ENCODE assay signal across 18 cellular contexts in the genomic region with DNA sequence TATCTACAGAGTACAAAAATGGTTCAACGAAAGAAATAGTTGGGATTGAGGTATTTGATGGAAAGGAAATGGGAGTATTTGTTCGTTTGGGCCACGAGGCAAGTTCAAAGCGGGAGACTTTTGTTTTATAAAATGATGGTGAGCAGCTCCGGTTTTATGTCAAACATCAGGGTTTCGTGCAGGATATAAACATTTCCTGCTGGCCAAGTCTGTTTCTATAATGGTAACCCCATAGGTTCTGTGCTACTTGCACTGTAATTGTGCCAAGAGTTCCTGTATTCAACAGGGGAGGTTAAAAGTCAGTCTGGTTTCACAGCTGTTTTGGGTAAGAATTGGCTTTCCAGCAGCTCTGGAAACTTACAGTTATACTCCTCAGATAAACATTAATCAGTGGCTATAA.
DNase-seq lines count a peak whose midpoint lies in the region.
"Had no signal": no experiment of that assay in that cellular context is flagged by ENCODE, and none has a peak within 500 bp of the region (broad histone marks: within the 10 kb centered on the region; RNA-seq: fewer than 3 reads in every experiment).

No MANE protein-coding gene starts in this region.

- H4K20me1 ChIP-seq in BLaER1 (no peaks in the 10 kb centered on the region), GM23248 (ENCODE audit: insufficient read depth) (no peaks in the 10 kb centered on the region)

- no peak overlapping the region for H3K4ac ChIP-seq in neuronal stem cell (ENCODE audit: low read length)

- H4K8ac ChIP-seq in neuronal stem cell (ENCODE audit: low read depth, low read length), result no peak overlapping the region

- H3K14ac ChIP-seq in neuronal stem cell (ENCODE audit: low read length), result no peak overlapping the region

- H3K27me3 ChIP-seq in BLaER1, result no peaks in the 10 kb centered on the region
- no peaks in the 10 kb centered on the region for H3K27me3 ChIP-seq in neuronal stem cell (ENCODE audit: control insufficient read depth in 3 of 3, insufficient read depth in 3 of 3, low read depth in 1 of 3, low read length in 3 of 3)
- H3K27me3 ChIP-seq in GM23248 (replicated peaks; ENCODE audit: insufficient read depth), result no peaks in the 10 kb centered on the region

- H3K4me3 ChIP-seq in BLaER1, result peak overlapping the region; percentile 62
- H3K4me3 ChIP-seq in neuronal stem cell (ENCODE audit: low read length in 2 of 2), result no peak overlapping the region
- no peak overlapping the region for H3K4me3 ChIP-seq in GM23248

- H3K4me2 ChIP-seq in BLaER1, result peak overlapping the region; percentile 92
- no peak overlapping the region for H3K4me2 ChIP-seq in neuronal stem cell (ENCODE audit: insufficient read depth, low read length, poor library complexity, severe bottlenecking)
- no peak overlapping the region for H3K4me2 ChIP-seq in GM23248 (ENCODE audit: unreplicated experiment)
- H3K4me2 ChIP-seq: SK-N-SH had no signal

- no peaks in the 10 kb centered on the region for H3K79me1 ChIP-seq in neuronal stem cell (ENCODE audit: low read depth, low read length)

- H3K23ac ChIP-seq in neuronal stem cell (ENCODE audit: low read depth, low read length, poor library complexity), result no peak overlapping the region

- 100% methylated on average over 4 of the region's 6 CpGs; no CpG with 5 or more reads in 1 of the 2 donors for WGBS in neuronal stem cell (ENCODE audit: extremely low coverage in 2 of 2, insufficient read length in 2 of 2, insufficient replicate concordance in 1 of 2), 2 donors
- 6 to 13% methylated on average over 6 of the region's 6 CpGs for WGBS in GM23248 (ENCODE audit: low coverage in 1 of 2, low lambda C conversion rate in 2 of 2, missing lambda C conversion rate in 2 of 2), 2 experiments

- H3K4me1 ChIP-seq in BLaER1 (peaks cover 92% of the 10 kb centered on the region), neuronal stem cell (ENCODE audit: control insufficient read depth in 2 of 2, insufficient read depth in 1 of 2, low read depth in 1 of 2, low read length in 2 of 2) (peaks cover 2% of the 10 kb centered on the region in 2 donors), GM23248 (ENCODE audit: insufficient read depth) (no peaks in the 10 kb centered on the region)

- no peak overlapping the region for H2BK15ac ChIP-seq in neuronal stem cell (ENCODE audit: low read length)

- H2AFZ ChIP-seq in neuronal stem cell (ENCODE audit: low read length) (peak overlapping the region; percentile 3), GM23248 (no peak overlapping the region)

- H4K91ac ChIP-seq in neuronal stem cell (ENCODE audit: low read depth, low read length, poor library complexity), result no peak overlapping the region

- no peaks in the 10 kb centered on the region for H3K79me2 ChIP-seq in GM23248 (ENCODE audit: insufficient read depth)

- in situ Hi-C loops in GM23248 (cut with MboI), result no loop called here

- H2AK5ac ChIP-seq in neuronal stem cell (ENCODE audit: low read depth, low read length), result no peak overlapping the region

- no peaks in the 10 kb centered on the region for H3F3A ChIP-seq in GM23248 (ENCODE audit: insufficient read depth)

- no peak overlapping the region for H2BK12ac ChIP-seq in neuronal stem cell (ENCODE audit: low read length)

- H3K27ac ChIP-seq in BLaER1 (peak overlapping the region; percentile 96), neuronal stem cell (replicated peaks; ENCODE audit: low read length) (no peak overlapping the region), GM23248 (no peak overlapping the region)

- H3K18ac ChIP-seq in neuronal stem cell (ENCODE audit: low read length), result no peak overlapping the region

- peak overlapping the region; percentile 88 for H3K9ac ChIP-seq in BLaER1
- H3K9ac ChIP-seq in neuronal stem cell (ENCODE audit: low read depth, low read length, poor library complexity), result no peak overlapping the region
- H3K9ac ChIP-seq in GM23248, result no peak overlapping the region
- H3K9ac ChIP-seq: SK-N-SH had no signal

- no peak overlapping the region for H2BK5ac ChIP-seq in neuronal stem cell (ENCODE audit: low read length)

- peak; percentile 17 for DNase-seq in KG1 (lab: John Stamatoyannopoulos, UW)
- peak; percentile 80 for DNase-seq in dermis blood vessel endothelial cell
- no peak for DNase-seq in neuronal stem cell (ENCODE audit: low spot score)
- DNase-seq in GM23248, result no peak
- DNase-seq in central memory CD4-positive, alpha-beta T cell, result no peak
- no peak for DNase-seq in NCI-H345 (lab: John Stamatoyannopoulos, UW)
- DNase-seq: CD4-positive, CD25-positive, alpha-beta regulatory T cell; EL; NCI-H1105; NCI-H146; NCI-H2029; NCI-H2227 treated with DMSO at 0.1 percent for 48 hours; NCI-H510A treated with DMSO at 0.1 percent for 48 hours; NCI-H748 treated with DMSO at 0.1 percent for 48 hours; NK-92 treated with Interleukin-12 subunit alpha and Interleukin-12 subunit beta, amount 100 ng/mL, for 24 hours; SIG-M5; SK-N-SH had no signal

- peaks cover 4% of the 10 kb centered on the region for H3K36me3 ChIP-seq in BLaER1
- no peaks in the 10 kb centered on the region for H3K36me3 ChIP-seq in neuronal stem cell (replicated peaks in 1 of 2; ENCODE audit: control insufficient read depth in 2 of 2, insufficient read depth in 2 of 2, low read length in 2 of 2)
- no peaks in the 10 kb centered on the region for H3K36me3 ChIP-seq in GM23248 (ENCODE audit: low read depth)

- H3K9me2 ChIP-seq in GM23248 (ENCODE audit: insufficient read depth), result no peaks in the 10 kb centered on the region
- H3K9me2 ChIP-seq: SK-N-SH had no signal

- H2BK120ac ChIP-seq in neuronal stem cell (ENCODE audit: low read depth, low read length), result no peak overlapping the region

- H3K9me3 ChIP-seq in BLaER1 (peaks cover 29% of the 10 kb centered on the region), neuronal stem cell (replicated peaks in 1 of 2; ENCODE audit: control insufficient read depth in 2 of 2, insufficient read depth in 1 of 2, low read depth in 1 of 2, low read length in 2 of 2) (peaks cover 0 to 6% of the 10 kb centered on the region in 2 donors), GM23248 (ENCODE audit: low read depth) (no peaks in the 10 kb centered on the region)
- H3K9me3 ChIP-seq: SK-N-SH had no signal

Comparison
In these comparisons a context has a peak if more than half of its experiments do, and no peak if none do; other contexts are left out.
1. DNase-seq: peak in KG1 (single experiment) and dermis blood vessel endothelial cell (single experiment); none in neuronal stem cell (single experiment), GM23248 (single experiment), central memory CD4-positive, alpha-beta T cell (single experiment) and NCI-H345 (single experiment).